Comparison of ENCODE assay signal across 1 cellular context in the genomic region with DNA sequence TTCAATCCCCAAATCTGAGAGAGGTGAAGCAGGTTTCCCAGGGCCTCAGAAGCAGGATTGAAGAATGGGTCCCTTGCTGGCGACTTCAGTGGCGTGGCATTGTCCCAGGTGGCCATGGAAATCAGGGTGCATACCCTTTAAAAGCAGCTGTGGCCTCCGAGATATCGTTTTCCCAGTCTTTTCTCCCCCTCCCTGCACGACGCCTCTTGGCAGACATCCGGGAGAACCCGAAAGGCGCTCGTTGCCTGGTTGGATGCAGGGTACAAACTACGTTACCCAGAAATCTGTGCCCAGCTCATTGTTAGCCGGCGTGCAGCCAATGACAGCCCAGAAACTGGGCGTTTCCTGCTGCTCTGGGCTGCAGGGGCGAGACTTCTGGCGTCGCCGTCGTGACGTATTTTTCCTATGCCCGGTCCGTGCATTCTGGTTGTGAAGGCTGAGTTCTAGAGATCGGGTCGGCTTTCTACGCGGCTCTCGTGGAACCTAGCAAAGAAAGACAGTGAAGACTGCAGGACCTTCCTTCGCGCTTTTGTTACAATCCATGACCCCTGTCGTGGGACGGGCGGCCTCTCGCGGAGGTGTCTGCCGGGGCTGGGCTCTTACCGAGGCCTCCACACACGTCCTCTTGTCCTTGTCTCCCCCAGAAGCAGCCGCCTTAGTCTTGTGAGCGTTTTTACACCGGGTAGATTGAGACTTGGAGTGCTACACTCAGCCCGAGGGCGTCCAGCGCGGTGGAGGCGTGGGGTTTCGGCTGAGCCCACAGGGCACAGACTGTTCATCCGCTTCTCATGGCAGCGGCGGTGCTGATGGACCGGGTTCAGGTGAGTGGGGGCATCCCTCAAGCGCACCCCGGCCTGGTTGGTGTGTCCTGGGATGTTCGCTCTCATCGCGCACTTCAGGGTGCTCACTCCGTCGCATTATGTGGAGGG.
TF ChIP-seq lines count a peak whose summit lies in the region.

A gene (plus strand): TSS at position 395 of the 929 bp plus-strand sequence. CDS start 394 bp downstream, at position 789.

TF ChIP-seq in HEK293, 187 proteins besides CTCF, POLR2A, EP300 and RAD21 (continued from another document):
- TF ChIP-seq ZNF658 (tag by site-specific recombination; IDR thresholded peaks at IDR 0.05) (no peak), ZNF623 (tag by site-specific recombination; IDR thresholded peaks at IDR 0.05) (no peak), ZNF544 (tag by site-specific recombination; IDR thresholded peaks at IDR 0.05) (no peak), KLF16 (tag by site-specific recombination; IDR thresholded peaks at IDR 0.05) (no peak), ZNF416 (tag by site-specific recombination; IDR thresholded peaks at IDR 0.05) (no peak), ZNF660 (tag by site-specific recombination; IDR thresholded peaks at IDR 0.05) (no peak), BCL11B (tag by site-specific recombination; IDR thresholded peaks at IDR 0.05; ENCODE audit: low read depth) (no peak), ZNF391 (tag by site-specific recombination; IDR thresholded peaks at IDR 0.05; ENCODE audit: borderline replicate concordance, low read depth) (no peak), SP7 (tag by site-specific recombination; IDR thresholded peaks at IDR 0.05) (no peak), GLIS1 (tag by site-specific recombination; IDR thresholded peaks at IDR 0.05) (no peak), GLI4 (tag by site-specific recombination; IDR thresholded peaks at IDR 0.05) (no peak), ZNF548 (tag by site-specific recombination; IDR thresholded peaks at IDR 0.05) (no peak), ZIC2 (tag by site-specific recombination; IDR thresholded peaks at IDR 0.05) (no peak), ZFP69B (tag by site-specific recombination; IDR thresholded peaks at IDR 0.05) (no peak), ZNF223 (tag by site-specific recombination; IDR thresholded peaks at IDR 0.05) (no peak), ZNF529 (tag by site-specific recombination; IDR thresholded peaks at IDR 0.05; ENCODE audit: insufficient replicate concordance) (no peak), ZNF555 (tag by site-specific recombination; conservative IDR thresholded peaks at IDR 0.05) (no peak), ZNF830 (tag by site-specific recombination; IDR thresholded peaks at IDR 0.05; ENCODE audit: low read depth) (no peak), ZBTB20 (tag by site-specific recombination; IDR thresholded peaks at IDR 0.05) (0 out of 2 replicates have a peak, but pooled peaks have one; percentile 32), ZNF626 (tag by site-specific recombination; IDR thresholded peaks at IDR 0.05) (no peak)
- TF ChIP-seq, protein P1, sequence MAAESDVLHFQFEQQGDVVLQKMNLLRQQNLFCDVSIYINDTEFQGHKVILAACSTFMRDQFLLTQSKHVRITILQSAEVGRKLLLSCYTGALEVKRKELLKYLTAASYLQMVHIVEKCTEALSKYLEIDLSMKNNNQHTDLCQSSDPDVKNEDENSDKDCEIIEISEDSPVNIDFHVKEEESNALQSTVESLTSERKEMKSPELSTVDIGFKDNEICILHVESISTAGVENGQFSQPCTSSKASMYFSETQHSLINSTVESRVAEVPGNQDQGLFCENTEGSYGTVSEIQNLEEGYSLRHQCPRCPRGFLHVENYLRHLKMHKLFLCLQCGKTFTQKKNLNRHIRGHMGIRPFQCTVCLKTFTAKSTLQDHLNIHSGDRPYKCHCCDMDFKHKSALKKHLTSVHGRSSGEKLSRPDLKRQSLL (tag by site-specific recombination; IDR thresholded peaks at IDR 0.05), result no peak
- TF ChIP-seq, protein P2, sequence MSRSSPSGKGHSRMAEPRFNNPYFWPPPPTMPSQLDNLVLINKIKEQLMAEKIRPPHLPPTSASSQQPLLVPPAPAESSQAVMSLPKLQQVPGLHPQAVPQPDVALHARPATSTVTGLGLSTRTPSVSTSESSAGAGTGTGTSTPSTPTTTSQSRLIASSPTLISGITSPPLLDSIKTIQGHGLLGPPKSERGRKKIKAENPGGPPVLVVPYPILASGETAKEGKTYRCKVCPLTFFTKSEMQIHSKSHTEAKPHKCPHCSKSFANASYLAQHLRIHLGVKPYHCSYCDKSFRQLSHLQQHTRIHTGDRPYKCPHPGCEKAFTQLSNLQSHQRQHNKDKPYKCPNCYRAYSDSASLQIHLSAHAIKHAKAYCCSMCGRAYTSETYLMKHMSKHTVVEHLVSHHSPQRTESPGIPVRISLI (tag by site-specific recombination; IDR thresholded peaks at IDR 0.05), result no peak
- TF ChIP-seq, protein P3, sequence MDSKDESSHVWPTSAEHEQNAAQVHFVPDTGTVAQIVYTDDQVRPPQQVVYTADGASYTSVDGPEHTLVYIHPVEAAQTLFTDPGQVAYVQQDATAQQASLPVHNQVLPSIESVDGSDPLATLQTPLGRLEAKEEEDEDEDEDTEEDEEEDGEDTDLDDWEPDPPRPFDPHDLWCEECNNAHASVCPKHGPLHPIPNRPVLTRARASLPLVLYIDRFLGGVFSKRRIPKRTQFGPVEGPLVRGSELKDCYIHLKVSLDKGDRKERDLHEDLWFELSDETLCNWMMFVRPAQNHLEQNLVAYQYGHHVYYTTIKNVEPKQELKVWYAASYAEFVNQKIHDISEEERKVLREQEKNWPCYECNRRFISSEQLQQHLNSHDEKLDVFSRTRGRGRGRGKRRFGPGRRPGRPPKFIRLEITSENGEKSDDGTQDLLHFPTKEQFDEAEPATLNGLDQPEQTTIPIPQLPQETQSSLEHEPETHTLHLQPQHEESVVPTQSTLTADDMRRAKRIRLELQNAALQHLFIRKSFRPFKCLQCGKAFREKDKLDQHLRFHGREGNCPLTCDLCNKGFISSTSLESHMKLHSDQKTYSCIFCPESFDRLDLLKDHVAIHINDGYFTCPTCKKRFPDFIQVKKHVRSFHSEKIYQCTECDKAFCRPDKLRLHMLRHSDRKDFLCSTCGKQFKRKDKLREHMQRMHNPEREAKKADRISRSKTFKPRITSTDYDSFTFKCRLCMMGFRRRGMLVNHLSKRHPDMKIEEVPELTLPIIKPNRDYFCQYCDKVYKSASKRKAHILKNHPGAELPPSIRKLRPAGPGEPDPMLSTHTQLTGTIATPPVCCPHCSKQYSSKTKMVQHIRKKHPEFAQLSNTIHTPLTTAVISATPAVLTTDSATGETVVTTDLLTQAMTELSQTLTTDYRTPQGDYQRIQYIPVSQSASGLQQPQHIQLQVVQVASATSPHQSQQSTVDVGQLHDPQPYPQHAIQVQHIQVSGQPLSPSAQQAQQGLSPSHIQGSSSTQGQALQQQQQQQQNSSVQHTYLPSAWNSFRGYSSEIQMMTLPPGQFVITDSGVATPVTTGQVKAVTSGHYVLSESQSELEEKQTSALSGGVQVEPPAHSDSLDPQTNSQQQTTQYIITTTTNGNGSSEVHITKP (tag by site-specific recombination; IDR thresholded peaks at IDR 0.05), result peak; percentile 82
- TF ChIP-seq, protein P4, sequence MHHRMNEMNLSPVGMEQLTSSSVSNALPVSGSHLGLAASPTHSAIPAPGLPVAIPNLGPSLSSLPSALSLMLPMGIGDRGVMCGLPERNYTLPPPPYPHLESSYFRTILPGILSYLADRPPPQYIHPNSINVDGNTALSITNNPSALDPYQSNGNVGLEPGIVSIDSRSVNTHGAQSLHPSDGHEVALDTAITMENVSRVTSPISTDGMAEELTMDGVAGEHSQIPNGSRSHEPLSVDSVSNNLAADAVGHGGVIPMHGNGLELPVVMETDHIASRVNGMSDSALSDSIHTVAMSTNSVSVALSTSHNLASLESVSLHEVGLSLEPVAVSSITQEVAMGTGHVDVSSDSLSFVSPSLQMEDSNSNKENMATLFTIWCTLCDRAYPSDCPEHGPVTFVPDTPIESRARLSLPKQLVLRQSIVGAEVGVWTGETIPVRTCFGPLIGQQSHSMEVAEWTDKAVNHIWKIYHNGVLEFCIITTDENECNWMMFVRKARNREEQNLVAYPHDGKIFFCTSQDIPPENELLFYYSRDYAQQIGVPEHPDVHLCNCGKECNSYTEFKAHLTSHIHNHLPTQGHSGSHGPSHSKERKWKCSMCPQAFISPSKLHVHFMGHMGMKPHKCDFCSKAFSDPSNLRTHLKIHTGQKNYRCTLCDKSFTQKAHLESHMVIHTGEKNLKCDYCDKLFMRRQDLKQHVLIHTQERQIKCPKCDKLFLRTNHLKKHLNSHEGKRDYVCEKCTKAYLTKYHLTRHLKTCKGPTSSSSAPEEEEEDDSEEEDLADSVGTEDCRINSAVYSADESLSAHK (tag by site-specific recombination; IDR thresholded peaks at IDR 0.05), result no peak
- TF ChIP-seq, protein P5, sequence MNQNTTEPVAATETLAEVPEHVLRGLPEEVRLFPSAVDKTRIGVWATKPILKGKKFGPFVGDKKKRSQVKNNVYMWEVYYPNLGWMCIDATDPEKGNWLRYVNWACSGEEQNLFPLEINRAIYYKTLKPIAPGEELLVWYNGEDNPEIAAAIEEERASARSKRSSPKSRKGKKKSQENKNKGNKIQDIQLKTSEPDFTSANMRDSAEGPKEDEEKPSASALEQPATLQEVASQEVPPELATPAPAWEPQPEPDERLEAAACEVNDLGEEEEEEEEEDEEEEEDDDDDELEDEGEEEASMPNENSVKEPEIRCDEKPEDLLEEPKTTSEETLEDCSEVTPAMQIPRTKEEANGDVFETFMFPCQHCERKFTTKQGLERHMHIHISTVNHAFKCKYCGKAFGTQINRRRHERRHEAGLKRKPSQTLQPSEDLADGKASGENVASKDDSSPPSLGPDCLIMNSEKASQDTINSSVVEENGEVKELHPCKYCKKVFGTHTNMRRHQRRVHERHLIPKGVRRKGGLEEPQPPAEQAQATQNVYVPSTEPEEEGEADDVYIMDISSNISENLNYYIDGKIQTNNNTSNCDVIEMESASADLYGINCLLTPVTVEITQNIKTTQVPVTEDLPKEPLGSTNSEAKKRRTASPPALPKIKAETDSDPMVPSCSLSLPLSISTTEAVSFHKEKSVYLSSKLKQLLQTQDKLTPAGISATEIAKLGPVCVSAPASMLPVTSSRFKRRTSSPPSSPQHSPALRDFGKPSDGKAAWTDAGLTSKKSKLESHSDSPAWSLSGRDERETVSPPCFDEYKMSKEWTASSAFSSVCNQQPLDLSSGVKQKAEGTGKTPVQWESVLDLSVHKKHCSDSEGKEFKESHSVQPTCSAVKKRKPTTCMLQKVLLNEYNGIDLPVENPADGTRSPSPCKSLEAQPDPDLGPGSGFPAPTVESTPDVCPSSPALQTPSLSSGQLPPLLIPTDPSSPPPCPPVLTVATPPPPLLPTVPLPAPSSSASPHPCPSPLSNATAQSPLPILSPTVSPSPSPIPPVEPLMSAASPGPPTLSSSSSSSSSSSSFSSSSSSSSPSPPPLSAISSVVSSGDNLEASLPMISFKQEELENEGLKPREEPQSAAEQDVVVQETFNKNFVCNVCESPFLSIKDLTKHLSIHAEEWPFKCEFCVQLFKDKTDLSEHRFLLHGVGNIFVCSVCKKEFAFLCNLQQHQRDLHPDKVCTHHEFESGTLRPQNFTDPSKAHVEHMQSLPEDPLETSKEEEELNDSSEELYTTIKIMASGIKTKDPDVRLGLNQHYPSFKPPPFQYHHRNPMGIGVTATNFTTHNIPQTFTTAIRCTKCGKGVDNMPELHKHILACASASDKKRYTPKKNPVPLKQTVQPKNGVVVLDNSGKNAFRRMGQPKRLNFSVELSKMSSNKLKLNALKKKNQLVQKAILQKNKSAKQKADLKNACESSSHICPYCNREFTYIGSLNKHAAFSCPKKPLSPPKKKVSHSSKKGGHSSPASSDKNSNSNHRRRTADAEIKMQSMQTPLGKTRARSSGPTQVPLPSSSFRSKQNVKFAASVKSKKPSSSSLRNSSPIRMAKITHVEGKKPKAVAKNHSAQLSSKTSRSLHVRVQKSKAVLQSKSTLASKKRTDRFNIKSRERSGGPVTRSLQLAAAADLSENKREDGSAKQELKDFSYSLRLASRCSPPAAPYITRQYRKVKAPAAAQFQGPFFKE (tag by site-specific recombination; IDR thresholded peaks at IDR 0.05; ENCODE audit: borderline replicate concordance), result no peak
- TF ChIP-seq, protein P6, sequence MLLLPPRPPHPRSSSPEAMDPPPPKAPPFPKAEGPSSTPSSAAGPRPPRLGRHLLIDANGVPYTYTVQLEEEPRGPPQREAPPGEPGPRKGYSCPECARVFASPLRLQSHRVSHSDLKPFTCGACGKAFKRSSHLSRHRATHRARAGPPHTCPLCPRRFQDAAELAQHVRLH (tag by site-specific recombination; IDR thresholded peaks at IDR 0.05), result no peak
